35 cellular contexts compared by ENCODE assay signal in the genomic region with DNA sequence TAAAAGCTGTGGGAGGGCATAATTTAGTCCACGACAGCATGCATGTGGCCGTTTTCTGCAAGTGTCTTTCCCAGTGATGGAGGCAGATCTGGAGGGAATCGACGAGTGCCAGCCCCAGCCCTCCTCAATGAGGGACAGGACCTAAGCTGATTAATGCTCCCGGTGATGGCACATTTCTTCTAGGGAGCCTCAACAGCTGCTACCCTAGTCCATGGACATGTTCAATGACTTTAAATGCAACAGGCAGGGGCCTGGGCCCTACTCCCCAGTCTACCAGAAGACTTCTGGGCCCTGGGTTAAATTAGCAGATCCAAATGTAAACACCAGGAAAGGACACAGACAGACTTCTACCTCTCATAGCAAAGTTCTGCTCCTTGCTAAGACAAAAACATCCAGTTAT.
"Had no signal": no experiment of that assay in that cellular context is flagged by ENCODE, and none has a peak within 500 bp of the region (broad histone marks: within the 10 kb centered on the region; RNA-seq: fewer than 3 reads in every experiment).

No MANE protein-coding gene starts in this region.

- H3K9me3 ChIP-seq: MG63 had no signal

- DNase-seq: Karpas-422, Kasumi-1, MG63, MM.1S, MV-4-11, NCI-H1048, NCI-H1092, NCI-H1092 treated with DMSO at 0.1 percent for 48 hours, NCI-H1105, NCI-H1105 treated with DMSO at 0.1 percent for 48 hours, NCI-H1417, NCI-H1417 treated with DMSO at 0.1 percent for 48 hours, NCI-H1436, NCI-H1436 treated with DMSO at 0.1 percent for 48 hours, NCI-H146, NCI-H1694, NCI-H1694 treated with DMSO at 0.1 percent for 48 hours, NCI-H187, NCI-H187 treated with DMSO at 0.1 percent for 48 hours, NCI-H1930, NCI-H2029, NCI-H2029 treated with DMSO at 0.1 percent for 48 hours, NCI-H2081, NCI-H2081 treated with DMSO at 0.1 percent for 48 hours, NCI-H2107, NCI-H2171, NCI-H2171 treated with DMSO at 0.1 percent for 48 hours, NCI-H2227 treated with DMSO at 0.1 percent for 48 hours, NCI-H226, NCI-H345, NCI-H446, NCI-H446 treated with DMSO at 0.1 percent for 48 hours, NCI-H510A, NCI-H510A treated with DMSO at 0.1 percent for 48 hours had no signal

- H3K27ac ChIP-seq: KMS-11 had no signal

- H3K27me3 ChIP-seq: MG63 had no signal

- H3K4me3 ChIP-seq: MG63 had no signal

- H3K36me3 ChIP-seq: MG63 had no signal
